32 cellular contexts compared by ENCODE assay signal in genomic region chr14:93102141-93102540, GRCh38. TPM values are rescaled to one million over a fixed set of nuclear protein-coding genes. Genes with fewer than 3 reads are reported as not detected.
A peak's percentile ranks its signal among the peaks of the same experiment; 100 is the strongest.
DNase-seq lines count a peak whose midpoint lies in the region; ATAC-seq and TF ChIP-seq lines count a peak whose summit lies in the region.
"Had no signal": no experiment of that assay in that cellular context is flagged by ENCODE, and none has a peak within 500 bp of the region (broad histone marks: within the 10 kb centered on the region; RNA-seq: fewer than 3 reads in every experiment).

No MANE protein-coding gene starts in this region.

- H3T11ph ChIP-seq in H9 (ENCODE audit: low read length), result no peak overlapping the region

- H2AFZ ChIP-seq in H9 (ENCODE audit: low read length) (no peak overlapping the region), Karpas-422 (ENCODE audit: low read length) (no peak overlapping the region)

- H3K27me3 ChIP-seq in H9 (ENCODE audit: insufficient read depth, low read length) (no peaks in the 10 kb centered on the region), neutrophil (no peaks in the 10 kb centered on the region), breast epithelium (no peaks in the 10 kb centered on the region), Karpas-422 (ENCODE audit: low read length) (no peaks in the 10 kb centered on the region)
- H3K27me3 ChIP-seq: BE2C, esophagus muscularis mucosa, heart left ventricle, transverse colon had no signal

- H2BK15ac ChIP-seq in H9 (ENCODE audit: low read depth, low read length), result no peak overlapping the region

- no peak overlapping the region for H3K4me3 Mint-ChIP-seq in activated T-cell treated with anti-CD3 and anti-CD28 coated beads, Interleukin-2, amount 50 U/mL, for 24 hours
- H3K4me3 Mint-ChIP-seq in H9, result no peak overlapping the region
- H3K4me3 Mint-ChIP-seq in central memory CD8-positive, alpha-beta T cell, result peak overlapping the region; percentile 31
- H3K4me3 Mint-ChIP-seq: activated CD4-positive, alpha-beta T cell treated with anti-CD3 and anti-CD28 coated beads for 36 hours had no signal

- H3K79me1 ChIP-seq in H9 (ENCODE audit: insufficient read depth, low read depth, low read length, poor library complexity, severe bottlenecking), result peaks cover 11% of the 10 kb centered on the region

- H3K23me2 ChIP-seq in H9 (ENCODE audit: insufficient read length, low read depth, low read length, poor library complexity, severe bottlenecking), result no peaks in the 10 kb centered on the region

- H3K9ac ChIP-seq in H9 (ENCODE audit: extremely low read depth, insufficient read length, low read length) (no peak overlapping the region), Karpas-422 (ENCODE audit: low read length) (no peak overlapping the region)
- H3K9ac ChIP-seq: KMS-11 had no signal

- H3K9me3 ChIP-seq in H9 (ENCODE audit: control insufficient read depth, low read depth, low read length) (no peaks in the 10 kb centered on the region), neutrophil (no peaks in the 10 kb centered on the region), breast epithelium (no peaks in the 10 kb centered on the region), Karpas-422 (ENCODE audit: low read length) (no peaks in the 10 kb centered on the region)
- H3K9me3 ChIP-seq: BE2C, esophagus muscularis mucosa, HAP-1, heart left ventricle, psoas muscle, transverse colon had no signal

- H3K4me1 ChIP-seq in H9 (ENCODE audit: insufficient read depth, low read length) (peaks cover 4% of the 10 kb centered on the region; the same call in 1 of the 2 replicates), neutrophil (ENCODE audit: control insufficient read depth in 1 of 2, insufficient read depth in 1 of 2, low read depth in 1 of 2, low read length in 1 of 2) (peaks cover 51 to 68% of the 10 kb centered on the region in 2 experiments), breast epithelium (no peaks in the 10 kb centered on the region), Karpas-422 (ENCODE audit: low read length) (no peaks in the 10 kb centered on the region; the same call in 1 of the 2 replicates)
- H3K4me1 ChIP-seq: HAP-1 had no signal

- H2BK120ac ChIP-seq in H9 (ENCODE audit: low read depth, low read length, poor library complexity, severe bottlenecking), result no peak overlapping the region

- H3K56ac ChIP-seq in H9 (ENCODE audit: insufficient read length, low read depth, low read length), result no peak overlapping the region

- TF ChIP-seq POLR2A in breast epithelium (IDR thresholded peaks at IDR 0.05), result no peak

- TF ChIP-seq CTCF in H9 (conservative IDR thresholded peaks at IDR 0.05) (no peak), neutrophil (IDR thresholded peaks at IDR 0.05) (no peak), breast epithelium (IDR thresholded peaks at IDR 0.05) (no peak)

- no CpG with 5 or more reads among the region's 10 CpGs for WGBS in H9 (ENCODE audit: extremely low coverage, insufficient read length, low lambda C conversion rate)

- no peaks in the 10 kb centered on the region for H3K9me3 Mint-ChIP-seq in activated T-cell treated with anti-CD3 and anti-CD28 coated beads, Interleukin-2, amount 50 U/mL, for 24 hours
- no peaks in the 10 kb centered on the region for H3K9me3 Mint-ChIP-seq in H9
- no peaks in the 10 kb centered on the region for H3K9me3 Mint-ChIP-seq in central memory CD8-positive, alpha-beta T cell
- H3K9me3 Mint-ChIP-seq: activated T-helper 2 cell treated with anti-CD3 and anti-CD28 coated beads, Interferon-gamma antibody, Interleukin-2, Interleukin-4, amounts not matched to agents 10 μg/mL and 5 μg/mL and 100 μg/mL, durations not matched to agents 14 hours and 24 hours and 36 hours had no signal

- no peaks in the 10 kb centered on the region for H4K20me1 ChIP-seq in H9 (ENCODE audit: control insufficient read depth, insufficient read depth, insufficient read length)
- H4K20me1 ChIP-seq in Karpas-422 (ENCODE audit: insufficient read depth, low read depth, low read length), result peaks cover 65% of the 10 kb centered on the region

- no peak overlapping the region for H3K14ac ChIP-seq in H9 (ENCODE audit: insufficient read depth, low read length)

- no peak overlapping the region for H2BK20ac ChIP-seq in H9 (ENCODE audit: low read depth, low read length, poor library complexity, severe bottlenecking)

- DNase-seq in activated T-cell treated with anti-CD3 and anti-CD28 coated beads, Interleukin-2, amount 50 U/mL, for 24 hours, result no peak
- no peak for DNase-seq in activated T-cell treated with anti-CD3 and anti-CD28 coated beads, Interleukin-2, amount 50 U/mL, for 1 hour
- DNase-seq in H9, result no peak
- no peak for DNase-seq in central memory CD8-positive, alpha-beta T cell (ENCODE audit: low spot score in 2 of 2)
- no peak for DNase-seq in breast epithelium (ENCODE audit: low spot score in 2 of 2)
- DNase-seq in Karpas-422, result no peak
- DNase-seq: activated CD4-positive, alpha-beta T cell treated with anti-CD3 and anti-CD28 coated beads for 36 hours; BE2C; caudate nucleus; dermis blood vessel endothelial cell; DMS153; foreskin fibroblast; heart left ventricle; kidney; NCI-H1417; NCI-H2081; NCI-H526 treated with DMSO at 0.1 percent for 48 hours; NK-92 treated with Interleukin-12 subunit alpha and Interleukin-12 subunit beta, amount 100 ng/mL, for 24 hours; occipital lobe; psoas muscle; stimulated activated CD4-positive, alpha-beta T cell treated with anti-CD3 and anti-CD28 coated beads, Interleukin-12 subunit alpha, Interleukin-12 subunit beta, amount 100 ng/mL, for 4 hours; stimulated activated CD4-positive, alpha-beta T cell treated with anti-CD3 and anti-CD28 coated beads, Interleukin-2, amount 100 ng/mL, for 48 hours; transverse colon had no signal

- no peak overlapping the region for H4K91ac ChIP-seq in H9 (ENCODE audit: insufficient read length, low read depth, low read length)

- no peaks in the 10 kb centered on the region for H3K9me2 ChIP-seq in Karpas-422 (replicated peaks; ENCODE audit: insufficient read depth, low read length)

- H3K27ac ChIP-seq in H9 (ENCODE audit: insufficient read length, low read depth, low read length) (no peak overlapping the region), neutrophil (peak overlapping the region; percentile 93), breast epithelium (no peak overlapping the region), Karpas-422 (ENCODE audit: low read length) (no peak overlapping the region)
- H3K27ac ChIP-seq: esophagus muscularis mucosa, heart left ventricle, KMS-11, psoas muscle, SK-N-MC, transverse colon had no signal

- ATAC-seq in central memory CD8-positive, alpha-beta T cell (replicated peaks; ENCODE audit: extremely low read depth, poor library complexity, severe bottlenecking), result no peak
- ATAC-seq in GM19455 (IDR thresholded peaks at IDR 0.05; ENCODE audit: unreplicated experiment), result no peak
- ATAC-seq: activated CD4-positive, alpha-beta T cell treated with anti-CD3 and anti-CD28 coated beads for 36 hours; GM12878; heart left ventricle; psoas muscle; sciatic nerve had no signal

- intact Hi-C loops in breast epithelium (cut with DNase I; ENCODE audit: low total_unique reads), result no loop called here

- H2BK5ac ChIP-seq in H9 (ENCODE audit: insufficient read length, low read length), result no peak overlapping the region

- H2BK12ac ChIP-seq in H9 (ENCODE audit: insufficient read length, low read depth, low read length), result no peak overlapping the region

- H2AK5ac ChIP-seq in H9 (ENCODE audit: insufficient read length, low read length), result no peak overlapping the region

- H4K5ac ChIP-seq in H9 (ENCODE audit: insufficient read length, low read depth, low read length), result no peak overlapping the region

- H3K4ac ChIP-seq in H9 (ENCODE audit: low read depth, low read length), result no peak overlapping the region

- no peaks in the 10 kb centered on the region for H3K27me3 Mint-ChIP-seq in activated T-cell treated with anti-CD3 and anti-CD28 coated beads, Interleukin-2, amount 50 U/mL, for 24 hours
- no peaks in the 10 kb centered on the region for H3K27me3 Mint-ChIP-seq in H9 (ENCODE audit: low read depth)
- no peaks in the 10 kb centered on the region for H3K27me3 Mint-ChIP-seq in central memory CD8-positive, alpha-beta T cell
- H3K27me3 Mint-ChIP-seq: activated CD4-positive, alpha-beta T cell treated with anti-CD3 and anti-CD28 coated beads for 36 hours had no signal

- H3K18ac ChIP-seq in H9 (ENCODE audit: insufficient read length, low read depth, low read length), result no peak overlapping the region

- no peaks in the 10 kb centered on the region for H3K36me3 ChIP-seq in neutrophil
- no peaks in the 10 kb centered on the region for H3K36me3 ChIP-seq in breast epithelium
- no peaks in the 10 kb centered on the region for H3K36me3 ChIP-seq in Karpas-422 (ENCODE audit: insufficient read depth, low read length)
- H3K36me3 ChIP-seq: BE2C, esophagus muscularis mucosa, HAP-1, heart left ventricle, transverse colon had no signal

- peak overlapping the region; percentile 50 for H3K27ac Mint-ChIP-seq in activated T-cell treated with anti-CD3 and anti-CD28 coated beads, Interleukin-2, amount 50 U/mL, for 24 hours
- peak overlapping the region; percentile 35 to 61 (median 40); a peak in 3 of 7 replicates for H3K27ac Mint-ChIP-seq in H9
- H3K27ac Mint-ChIP-seq in central memory CD8-positive, alpha-beta T cell (ENCODE audit: low read depth), result peak overlapping the region; percentile 93
- H3K27ac Mint-ChIP-seq: activated CD4-positive, alpha-beta T cell treated with anti-CD3 and anti-CD28 coated beads for 36 hours; activated T-helper 2 cell treated with anti-CD3 and anti-CD28 coated beads, Interferon-gamma antibody, Interleukin-2, Interleukin-4, amounts not matched to agents 10 μg/mL and 5 μg/mL and 100 μg/mL, durations not matched to agents 14 hours and 24 hours and 36 hours had no signal

- H3K79me2 ChIP-seq in H9 (ENCODE audit: insufficient read depth, low read length) (peaks cover 30% of the 10 kb centered on the region; the same call in 1 of the 2 replicates), Karpas-422 (ENCODE audit: low read length) (no peaks in the 10 kb centered on the region)

- H3K4me1 Mint-ChIP-seq in activated T-cell treated with anti-CD3 and anti-CD28 coated beads, Interleukin-2, amount 50 U/mL, for 24 hours (ENCODE audit: low read depth), result peaks cover 32% of the 10 kb centered on the region
- peaks cover 32 to 52% of the 10 kb centered on the region in 2 experiments for H3K4me1 Mint-ChIP-seq in H9
- H3K4me1 Mint-ChIP-seq in central memory CD8-positive, alpha-beta T cell, result peaks cover 22% of the 10 kb centered on the region

- H4K8ac ChIP-seq in H9 (replicated peaks; ENCODE audit: insufficient read length, low read depth, low read length), result no peak overlapping the region

- H3K36me3 Mint-ChIP-seq in activated T-cell treated with anti-CD3 and anti-CD28 coated beads, Interleukin-2, amount 50 U/mL, for 24 hours (ENCODE audit: low read depth), result no peaks in the 10 kb centered on the region
- H3K36me3 Mint-ChIP-seq in H9 (ENCODE audit: insufficient read depth in 1 of 3, low read depth in 3 of 3), result no peaks in the 10 kb centered on the region; a peak in 1 of 7 replicates
- H3K36me3 Mint-ChIP-seq in central memory CD8-positive, alpha-beta T cell (ENCODE audit: insufficient read depth), result peaks cover 2% of the 10 kb centered on the region

- no peak overlapping the region for H3K4me2 ChIP-seq in H9 (ENCODE audit: insufficient read depth, insufficient read length, low read length)
- no peak overlapping the region for H3K4me2 ChIP-seq in Karpas-422 (ENCODE audit: low read depth, low read length, poor library complexity, severe bottlenecking)
- H3K4me2 ChIP-seq: KMS-11 had no signal

- H3K23ac ChIP-seq in H9 (ENCODE audit: insufficient read length, low read depth, low read length), result no peak overlapping the region

- H3K4me3 ChIP-seq in neutrophil (ENCODE audit: low read depth in 1 of 2, low read length in 1 of 2), result no peak overlapping the region
- H3K4me3 ChIP-seq in breast epithelium, result no peak overlapping the region
- H3K4me3 ChIP-seq in Karpas-422 (ENCODE audit: low read length), result no peak overlapping the region
- H3K4me3 ChIP-seq: esophagus muscularis mucosa, GM12878, HAP-1, heart left ventricle, psoas muscle, SK-N-MC, transverse colon had no signal

RNA-seq across cellular contexts. Expression of gene ITPK1, which starts 13.6 kb away (rescaled TPM):
- total RNA-seq in H9 (2021) (89.5 and 92.7 TPM in 2 replicates), breast epithelium (10 to 100 TPM; 27.8 to 91.7 (median 42.9) TPM)
- total RNA-seq in Karpas-422 (2014; rRNA removed; shearing (Covaris generic); ENCODE audit: low replicate concordance), result 6.3 and 23.7 TPM in 2 replicates

Comparison
In these comparisons a context has a peak if more than half of its experiments do, and no peak if none do; other contexts are left out.
1. H3K27ac Mint-ChIP-seq: peak in every context shown above with its lines; median percentile 93 in central memory CD8-positive, alpha-beta T cell; 50 in activated T-cell treated with anti-CD3 and anti-CD28 coated beads, Interleukin-2, amount 50 U/mL, for 24 hours; 40 in H9.